Comparison of ENCODE assay signal across 13 cellular contexts in genomic region chr14:74932401-74932901, GRCh38. TPM values are rescaled to one million over a fixed set of nuclear protein-coding genes. Genes with fewer than 3 reads are reported as not detected.
A peak's percentile ranks its signal among the peaks of the same experiment; 100 is the strongest.
DNase-seq lines count a peak whose midpoint lies in the region; TF ChIP-seq lines count a peak whose summit lies in the region.
"Had no signal": no experiment of that assay in that cellular context is flagged by ENCODE, and none has a peak within 500 bp of the region (broad histone marks: within the 10 kb centered on the region; RNA-seq: fewer than 3 reads in every experiment).

No MANE protein-coding gene starts in this region.

- H3K9me2 ChIP-seq in MM.1S (replicated peaks; ENCODE audit: insufficient read depth, low read length) = no peaks in the 10 kb centered on the region

- H3K4me2 ChIP-seq in MM.1S (ENCODE audit: low read depth, low read length) = peak overlapping the region; percentile 32; the same call in 1 of the 2 replicates

- H3K79me2 ChIP-seq in MM.1S (ENCODE audit: low read length) = no peaks in the 10 kb centered on the region

- no peaks in the 10 kb centered on the region for H3K27me3 ChIP-seq in MM.1S (replicated peaks; ENCODE audit: insufficient read depth, low read length)
- H3K27me3 ChIP-seq: MG63 had no signal

- H2AFZ ChIP-seq in MM.1S (ENCODE audit: low read length) = no peak overlapping the region

- no peaks in the 10 kb centered on the region for H3K36me3 ChIP-seq in MM.1S (replicated peaks; ENCODE audit: insufficient read depth, low read length)
- H3K36me3 ChIP-seq: MG63 had no signal

- no peaks in the 10 kb centered on the region for H4K20me1 ChIP-seq in MM.1S (ENCODE audit: insufficient read depth, low read length)

- peak; percentile 50 for DNase-seq in CD1c-positive myeloid dendritic cell (ENCODE audit: extremely low spot score)
- DNase-seq in MM.1S = no peak
- DNase-seq in dermis microvascular lymphatic vessel endothelial cell (ENCODE audit: low read depth in 2 of 2) = peak; percentile 76 to 96
- DNase-seq in lung microvascular endothelial cell (ENCODE audit: low read depth in 2 of 2) = peak; percentile 72 to 96
- no peak for DNase-seq in putamen (ENCODE audit: low spot score)
- DNase-seq in stimulated activated CD8-positive, alpha-beta memory T cell treated with anti-CD3 and anti-CD28 coated beads, Interleukin-4, amount 100 ng/mL, for 48 hours = no peak
- no peak for DNase-seq in activated CD4-positive, alpha-beta T cell treated with anti-CD3 and anti-CD28 coated beads, Interleukin-2, amount 50 U/mL, for 1 hour
- no peak for DNase-seq in medulla oblongata (ENCODE audit: extremely low spot score)
- DNase-seq: activated effector memory CD4-positive, alpha-beta T cell treated with anti-CD3 and anti-CD28 coated beads, Interleukin-2, amount 50 U/mL, for 16 hours; HCEC 1CT; MG63 had no signal

- no peaks in the 10 kb centered on the region for H3F3A ChIP-seq in MM.1S (ENCODE audit: insufficient read depth, low read length)

- TF ChIP-seq CTCF in MM.1S (IDR thresholded peaks at IDR 0.05; ENCODE audit: low read length) = no peak

- H3K27ac ChIP-seq in MM.1S (ENCODE audit: low read length) = no peak overlapping the region; the same call in 1 of the 2 replicates
- H3K27ac ChIP-seq: VCaP had no signal

- no peaks in the 10 kb centered on the region for H3K4me1 ChIP-seq in MM.1S (ENCODE audit: low read length)

- no peaks in the 10 kb centered on the region for H3K9me3 ChIP-seq in MM.1S (replicated peaks; ENCODE audit: insufficient read depth, low read length)
- H3K9me3 ChIP-seq: MG63 had no signal

- no peak overlapping the region; the same call in 1 of the 2 replicates for H3K4me3 ChIP-seq in MM.1S (ENCODE audit: low read length)
- H3K4me3 ChIP-seq: MG63 had no signal

- no peak overlapping the region for H3K9ac ChIP-seq in MM.1S (ENCODE audit: low read length)

RNA-seq across cellular contexts. Expression of gene RPS6KL1, which starts 9.4 kb away (rescaled TPM):
- total RNA-seq in dermis microvascular lymphatic vessel endothelial cell (5.6 and 6.6 TPM in 2 replicates), lung microvascular endothelial cell (4.4 and 6.2 TPM in 2 replicates)

RNA-seq across cellular contexts. Expression of gene PGF, which starts 22.9 kb away (rescaled TPM):
- total RNA-seq in dermis microvascular lymphatic vessel endothelial cell = 34.1 and 44.8 TPM in 2 replicates
- total RNA-seq in lung microvascular endothelial cell = 20.2 and 92.0 TPM in 2 replicates

RNA-seq across cellular contexts. Expression of gene DLST, which starts 50.7 kb away (rescaled TPM):
- total RNA-seq in dermis microvascular lymphatic vessel endothelial cell (41.5 and 49.9 TPM in 2 replicates), lung microvascular endothelial cell (35.3 and 35.7 TPM in 2 replicates)

RNA-seq across cellular contexts. Expression of gene PROX2, which starts 56.5 kb away (rescaled TPM):
- not detected in 2 replicates for total RNA-seq in dermis microvascular lymphatic vessel endothelial cell
- not detected in 2 replicates for total RNA-seq in lung microvascular endothelial cell
- total RNA-seq: myocyte had no signal

Comparison
In these comparisons a context has a peak if more than half of its experiments do, and no peak if none do; other contexts are left out.
1. DNase-seq: peak in CD1c-positive myeloid dendritic cell (single experiment), dermis microvascular lymphatic vessel endothelial cell (2 of 2) and lung microvascular endothelial cell (2 of 2); none in MM.1S (single experiment), putamen (single experiment), stimulated activated CD8-positive, alpha-beta memory T cell treated with anti-CD3 and anti-CD28 coated beads, Interleukin-4, amount 100 ng/mL, for 48 hours (single experiment), activated CD4-positive, alpha-beta T cell treated with anti-CD3 and anti-CD28 coated beads, Interleukin-2, amount 50 U/mL, for 1 hour (single experiment) and medulla oblongata (single experiment).